8 cellular contexts compared by ENCODE assay signal in genomic region chr9:82606761-82607382, GRCh38.
A peak's percentile ranks its signal among the peaks of the same experiment; 100 is the strongest.
DNase-seq lines count a peak whose midpoint lies in the region; TF ChIP-seq lines count a peak whose summit lies in the region.

No MANE protein-coding gene starts in this region.

- no peaks in the 10 kb centered on the region for H3K4me1 Mint-ChIP-seq in activated T-helper 2 cell treated with anti-CD3 and anti-CD28 coated beads, Interferon-gamma antibody, Interleukin-2, Interleukin-4, amounts not matched to agents 10 μg/mL and 5 μg/mL and 100 μg/mL, durations not matched to agents 14 hours and 24 hours and 36 hours (ENCODE audit: low read depth)

- no peaks in the 10 kb centered on the region for H3K27me3 Mint-ChIP-seq in activated T-helper 2 cell treated with anti-CD3 and anti-CD28 coated beads, Interferon-gamma antibody, Interleukin-2, Interleukin-4, amounts not matched to agents 10 μg/mL and 5 μg/mL and 100 μg/mL, durations not matched to agents 14 hours and 24 hours and 36 hours (ENCODE audit: low read depth)

- no peak overlapping the region for H3K27ac ChIP-seq in ascending aorta

- no peak overlapping the region for H3K27ac Mint-ChIP-seq in activated T-helper 2 cell treated with anti-CD3 and anti-CD28 coated beads, Interferon-gamma antibody, Interleukin-2, Interleukin-4, amounts not matched to agents 10 μg/mL and 5 μg/mL and 100 μg/mL, durations not matched to agents 14 hours and 24 hours and 36 hours

- H3K36me3 ChIP-seq in BE2C (no peaks in the 10 kb centered on the region), ascending aorta (no peaks in the 10 kb centered on the region)

- intact Hi-C loops in ascending aorta (cut with DNase I) = no loop called here
- intact Hi-C loops in activated T-helper 2 cell treated with anti-CD3 and anti-CD28 coated beads, Interferon-gamma antibody, Interleukin-2, Interleukin-4, amounts not matched to agents 10 μg/mL and 5 μg/mL and 100 μg/mL, durations not matched to agents 14 hours and 24 hours and 36 hours (cut with micrococcal nuclease) = no loop called here
- intact Hi-C loops in posterior vena cava (cut with DNase I) = no loop called here

- H3K4me1 ChIP-seq in BE2C (peaks cover 11% of the 10 kb centered on the region), ascending aorta (no peaks in the 10 kb centered on the region)

- H3K9me3 ChIP-seq in BE2C (no peaks in the 10 kb centered on the region), ascending aorta (no peaks in the 10 kb centered on the region)

- H3K36me3 Mint-ChIP-seq in activated T-helper 2 cell treated with anti-CD3 and anti-CD28 coated beads, Interferon-gamma antibody, Interleukin-2, Interleukin-4, amounts not matched to agents 10 μg/mL and 5 μg/mL and 100 μg/mL, durations not matched to agents 14 hours and 24 hours and 36 hours (ENCODE audit: low read depth) = no peaks in the 10 kb centered on the region

- H3K27me3 ChIP-seq in BE2C (no peaks in the 10 kb centered on the region), ascending aorta (no peaks in the 10 kb centered on the region)

- DNase-seq in BE2C (peak; percentile 57), GM19240 (ENCODE audit: insufficient read length, low spot score) (peak; percentile 9), NCI-H1694 (lab: John Stamatoyannopoulos, UW) (peak; percentile 28), ascending aorta (ENCODE audit: low spot score in 2 of 2) (no peak), iPS DF 19.7 (ENCODE audit: low read depth, low spot score) (peak; percentile 38), smooth muscle cell of the brain vasculature (ENCODE audit: low read depth, low spot score) (peak; percentile 65), posterior vena cava (ENCODE audit: low spot score) (no peak)
- DNase-seq in activated T-helper 2 cell treated with anti-CD3 and anti-CD28 coated beads, Interferon-gamma antibody, Interleukin-2, Interleukin-4, amounts not matched to agents 10 μg/mL and 5 μg/mL and 100 μg/mL, durations not matched to agents 14 hours and 24 hours and 36 hours (ENCODE audit: low spot score) = no peak

- TF ChIP-seq CTCF in BE2C (IDR thresholded peaks at IDR 0.05; ENCODE audit: low read depth, low read length) = peak; percentile 78
- peak; percentile 27 to 65 (median 38) for TF ChIP-seq CTCF in ascending aorta (IDR thresholded peaks at IDR 0.05)

- no peaks in the 10 kb centered on the region for H3K9me3 Mint-ChIP-seq in activated T-helper 2 cell treated with anti-CD3 and anti-CD28 coated beads, Interferon-gamma antibody, Interleukin-2, Interleukin-4, amounts not matched to agents 10 μg/mL and 5 μg/mL and 100 μg/mL, durations not matched to agents 14 hours and 24 hours and 36 hours

- H3K4me3 ChIP-seq in BE2C (ENCODE audit: low read depth, low read length) (no peak overlapping the region), ascending aorta (no peak overlapping the region)

- H3K4me3 Mint-ChIP-seq in activated T-helper 2 cell treated with anti-CD3 and anti-CD28 coated beads, Interferon-gamma antibody, Interleukin-2, Interleukin-4, amounts not matched to agents 10 μg/mL and 5 μg/mL and 100 μg/mL, durations not matched to agents 14 hours and 24 hours and 36 hours (ENCODE audit: low read depth) = no peak overlapping the region

Comparison
In these comparisons a context has a peak if more than half of its experiments do, and no peak if none do; other contexts are left out.
1. DNase-seq: peak in BE2C (single experiment), GM19240 (single experiment), NCI-H1694 (single experiment), iPS DF 19.7 (single experiment) and smooth muscle cell of the brain vasculature (single experiment); none in ascending aorta (0 of 2), activated T-helper 2 cell treated with anti-CD3 and anti-CD28 coated beads, Interferon-gamma antibody, Interleukin-2, Interleukin-4, amounts not matched to agents 10 μg/mL and 5 μg/mL and 100 μg/mL, durations not matched to agents 14 hours and 24 hours and 36 hours (single experiment) and posterior vena cava (single experiment).